16 cellular contexts compared by ENCODE assay signal in the genomic region with DNA sequence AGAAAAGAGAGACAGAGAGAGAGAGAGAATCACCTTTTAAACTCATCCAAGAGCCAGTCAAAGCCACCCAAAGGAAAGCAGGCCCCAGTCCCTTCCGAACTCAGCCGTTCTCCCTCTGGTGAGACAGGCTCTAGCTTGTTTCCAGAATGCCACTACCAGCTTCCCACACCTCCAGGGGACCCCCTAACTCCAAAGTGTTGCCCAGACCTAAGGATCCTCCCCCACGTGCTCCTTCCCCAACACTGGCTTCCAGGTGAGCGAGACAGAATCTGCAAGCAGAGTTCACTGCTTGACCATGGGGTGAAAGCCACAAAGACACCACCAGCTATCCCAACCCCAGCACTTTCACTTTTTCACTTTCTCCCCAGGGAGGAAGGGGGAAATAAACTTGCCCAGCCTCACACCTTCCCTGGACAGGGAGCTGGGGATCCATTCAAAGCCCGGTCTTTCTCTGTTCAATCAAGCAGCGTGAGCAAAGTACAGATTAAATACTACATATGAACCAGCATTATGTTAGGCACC. TPM values are rescaled to one million over a fixed set of nuclear protein-coding genes. Genes with fewer than 3 reads are reported as not detected.
DNase-seq lines count a peak whose midpoint lies in the region; ATAC-seq and TF ChIP-seq lines count a peak whose summit lies in the region.
"Had no signal": no experiment of that assay in that cellular context is flagged by ENCODE, and none has a peak within 500 bp of the region (broad histone marks: within the 10 kb centered on the region; RNA-seq: fewer than 3 reads in every experiment).

No MANE protein-coding gene starts in this region.

- H3K9me3 ChIP-seq in GM23248 (ENCODE audit: low read depth) (no peaks in the 10 kb centered on the region), Peyer's patch (no peaks in the 10 kb centered on the region)
- H3K9me3 ChIP-seq: stomach had no signal

- peak overlapping the region; percentile 83 for H3K4me2 ChIP-seq in GM23248 (ENCODE audit: unreplicated experiment)

- in situ Hi-C loops in GM23248 (cut with MboI), result no loop called here

- peak overlapping the region; percentile 84; the same call in 1 of the 2 replicates for H3K9ac ChIP-seq in GM23248

- H3K4me3 ChIP-seq in GM23248 (no peak overlapping the region), Peyer's patch (no peak overlapping the region)
- H3K4me3 ChIP-seq: stomach had no signal

- H3K79me2 ChIP-seq in GM23248 (ENCODE audit: insufficient read depth), result no peaks in the 10 kb centered on the region

- WGBS in GM23248 (ENCODE audit: low coverage in 1 of 2, low lambda C conversion rate in 2 of 2, missing lambda C conversion rate in 2 of 2), 2 experiments, result 99% methylated on average over 6 of the region's 6 CpGs

- H3K36me3 ChIP-seq in GM23248 (ENCODE audit: low read depth), result no peaks in the 10 kb centered on the region
- H3K36me3 ChIP-seq in Peyer's patch, result no peaks in the 10 kb centered on the region
- H3K36me3 ChIP-seq: stomach had no signal

- peaks cover 31% of the 10 kb centered on the region for H3K36me3 Mint-ChIP-seq in memory B cell
- peaks cover 55% of the 10 kb centered on the region for H3K36me3 Mint-ChIP-seq in stimulated activated memory B cell treated with anti-CD40 and anti-IgM and Interleukin-4, amounts not matched to agents 10 μg/mL and 1 μg/mL and 100 μg/mL, for 72 hours

- no peaks in the 10 kb centered on the region for H3K27me3 Mint-ChIP-seq in memory B cell
- H3K27me3 Mint-ChIP-seq in stimulated activated memory B cell treated with anti-CD40 and anti-IgM and Interleukin-4, amounts not matched to agents 10 μg/mL and 1 μg/mL and 100 μg/mL, for 72 hours, result no peaks in the 10 kb centered on the region

- peak overlapping the region; percentile 94 for H3K27ac Mint-ChIP-seq in memory B cell
- H3K27ac Mint-ChIP-seq in stimulated activated memory B cell treated with anti-CD40 and anti-IgM and Interleukin-4, amounts not matched to agents 10 μg/mL and 1 μg/mL and 100 μg/mL, for 72 hours, result peak overlapping the region; percentile 88
- H3K27ac Mint-ChIP-seq: activated CD4-positive, alpha-beta T cell treated with anti-CD3 and anti-CD28 coated beads, Interleukin-2, amount 10 ng/mL, durations not matched to agents 24 days and 14 days had no signal

- ATAC-seq in memory B cell (ENCODE audit: low read depth), result no peak
- no peak for ATAC-seq in stimulated activated memory B cell treated with anti-CD40 and anti-IgM and Interleukin-4, amounts not matched to agents 10 μg/mL and 1 μg/mL and 100 μg/mL, for 72 hours
- ATAC-seq in GM21526 (IDR thresholded peaks at IDR 0.05; ENCODE audit: low FRiP score, unreplicated experiment), result no peak
- ATAC-seq: right cardiac atrium had no signal

- H3K27ac ChIP-seq in GM23248, result peak overlapping the region; percentile 99
- H3K27ac ChIP-seq in Peyer's patch, result peak overlapping the region; percentile 15 to 55 (median 36)
- H3K27ac ChIP-seq: stomach had no signal

- TF ChIP-seq POLR2A in Peyer's patch (IDR thresholded peaks at IDR 0.05), result no peak

- H3K4me1 ChIP-seq in GM23248 (ENCODE audit: insufficient read depth) (peaks cover 52% of the 10 kb centered on the region), Peyer's patch (peaks cover 0 to 36% (median 19%) of the 10 kb centered on the region in 4 donors)

- no peak for TF ChIP-seq CTCF in Peyer's patch (IDR thresholded peaks at IDR 0.05)

- H4K20me1 ChIP-seq in GM23248 (ENCODE audit: insufficient read depth), result no peaks in the 10 kb centered on the region

- H3K4me1 Mint-ChIP-seq in memory B cell, result peaks cover 77% of the 10 kb centered on the region
- H3K4me1 Mint-ChIP-seq in stimulated activated memory B cell treated with anti-CD40 and anti-IgM and Interleukin-4, amounts not matched to agents 10 μg/mL and 1 μg/mL and 100 μg/mL, for 72 hours, result peaks cover 93% of the 10 kb centered on the region

- H3K9me3 Mint-ChIP-seq in memory B cell, result no peaks in the 10 kb centered on the region
- H3K9me3 Mint-ChIP-seq in stimulated activated memory B cell treated with anti-CD40 and anti-IgM and Interleukin-4, amounts not matched to agents 10 μg/mL and 1 μg/mL and 100 μg/mL, for 72 hours, result no peaks in the 10 kb centered on the region
- H3K9me3 Mint-ChIP-seq: activated CD4-positive, alpha-beta T cell treated with anti-CD3 and anti-CD28 coated beads, Interleukin-2, amount 10 ng/mL, durations not matched to agents 24 days and 14 days had no signal

- peak overlapping the region; percentile 67 for H3K4me3 Mint-ChIP-seq in memory B cell
- peak overlapping the region; percentile 67 for H3K4me3 Mint-ChIP-seq in stimulated activated memory B cell treated with anti-CD40 and anti-IgM and Interleukin-4, amounts not matched to agents 10 μg/mL and 1 μg/mL and 100 μg/mL, for 72 hours
- H3K4me3 Mint-ChIP-seq: activated CD4-positive, alpha-beta T cell treated with anti-CD3 and anti-CD28 coated beads, Interleukin-2, amount 10 ng/mL, durations not matched to agents 24 days and 14 days had no signal

- no peaks in the 10 kb centered on the region for H3K27me3 ChIP-seq in GM23248 (replicated peaks; ENCODE audit: insufficient read depth)
- H3K27me3 ChIP-seq in Peyer's patch, result no peaks in the 10 kb centered on the region
- H3K27me3 ChIP-seq: stomach had no signal

- peaks cover 46% of the 10 kb centered on the region for H3F3A ChIP-seq in GM23248 (ENCODE audit: insufficient read depth)

- DNase-seq in GM23248 (no peak), Peyer's patch (no peak), memory B cell (ENCODE audit: low spot score in 2 of 2) (no peak), NCI-H2107 (lab: John Stamatoyannopoulos, UW) (no peak), H4 (ENCODE audit: low spot score) (no peak)
- DNase-seq: activated CD4-positive, alpha-beta T cell treated with anti-CD3 and anti-CD28 coated beads, Interleukin-2, amount 10 ng/mL, durations not matched to agents 24 days and 14 days; activated effector memory CD4-positive, alpha-beta T cell treated with anti-CD3 and anti-CD28 coated beads, Interleukin-2, amount 50 U/mL, for 16 hours; Calu3; cerebellar nuclear complex; islet precursor cell; nucleus accumbens; right cardiac atrium; stomach had no signal

- peak overlapping the region; percentile 85 for H2AFZ ChIP-seq in GM23248

- no peaks in the 10 kb centered on the region for H3K9me2 ChIP-seq in GM23248 (ENCODE audit: insufficient read depth)

RNA-seq across cellular contexts. Expression of gene BCL11A, which starts 38.5 kb away (rescaled TPM):
- total RNA-seq in GM23248 (2014; rRNA removed; shearing (Covaris generic)), result 1.8 and 3.5 TPM in 2 replicates
- 8.9 and 9.6 TPM in 2 replicates for polyA plus RNA-seq in GM23248 (2016; fragmentation: Nextera tagmentation; extraction: Ambion mirVana)
- total RNA-seq in Peyer's patch, result 10 to 100 TPM; 35.4 to 94.9 (median 68.8) TPM
- total RNA-seq in H4 (2014; rRNA removed; shearing (Covaris generic)), result 1.1 and 1.3 TPM in 2 replicates
- total RNA-seq: activated CD4-positive, alpha-beta T cell treated with anti-CD3 and anti-CD28 coated beads, Interleukin-2, amount 10 ng/mL, durations not matched to agents 24 days and 14 days; M059J had no signal
